ENCODE assay signal across 8 cellular contexts in the genomic region with DNA sequence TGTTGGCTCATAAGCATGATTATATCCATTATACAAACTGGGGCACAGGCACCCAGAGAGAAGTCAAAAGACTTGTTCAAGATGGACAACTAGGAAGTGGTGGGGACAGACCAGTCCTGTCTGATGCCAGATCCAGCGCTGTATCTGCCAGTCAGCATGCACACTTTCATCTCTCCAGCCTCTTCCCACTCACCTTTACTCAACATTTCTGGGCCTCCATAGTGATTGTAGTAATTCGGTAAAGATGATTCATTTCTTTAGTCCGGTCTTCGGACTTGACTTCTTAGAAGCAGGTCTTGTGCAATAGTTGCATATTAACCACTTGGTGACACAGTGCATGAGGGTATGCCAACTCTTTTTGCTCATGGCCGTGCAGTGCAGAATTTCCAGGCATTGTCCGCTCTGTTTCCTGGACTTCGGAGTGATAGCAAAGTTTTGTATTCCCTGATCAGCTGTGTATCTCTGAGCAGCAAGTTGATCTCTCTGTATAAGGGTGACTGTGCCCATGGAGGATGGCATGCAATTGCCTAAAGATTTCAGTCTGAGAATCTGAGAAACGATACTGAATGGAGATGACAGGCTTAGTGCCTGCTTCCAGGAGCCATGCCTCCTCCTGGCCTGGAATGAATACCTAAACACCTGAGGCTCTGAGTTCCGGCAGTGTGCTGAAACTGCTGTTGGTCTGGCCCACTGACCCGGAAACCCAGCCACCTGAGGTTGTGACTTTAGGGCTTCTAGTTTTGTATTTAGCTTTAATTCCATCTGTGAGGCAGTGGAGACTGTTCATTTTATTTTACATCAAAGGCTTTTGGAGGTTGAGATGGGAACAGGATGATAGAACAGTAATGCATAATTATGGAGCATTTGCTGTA. TPM values are rescaled to one million over a fixed set of nuclear protein-coding genes. Genes with fewer than 3 reads are reported as not detected.
DNase-seq lines count a peak whose midpoint lies in the region; ATAC-seq, FAIRE-seq and TF ChIP-seq lines count a peak whose summit lies in the region.

No MANE protein-coding gene starts in this region.

- no peak overlapping the region for H2AFZ ChIP-seq in OCI-LY7 (ENCODE audit: low read length)

- BruUV-seq in OCI-LY7 (replicated peaks; lab: Mats Ljungman, UMichigan): no TSS peak

- FAIRE-seq in frontal cortex (lab: Jason Lieb, UNC): no peak

- no peaks in the 10 kb centered on the region for H4K20me1 ChIP-seq in OCI-LY7 (ENCODE audit: insufficient read depth, low read length)

- POLR2A ChIA-PET in CD4-positive, alpha-beta memory T cell (lab: Charles Lee; ENCODE audit: partially characterized antibody): no interaction called here
- POLR2A ChIA-PET in OCI-LY7 (lab: Charles Lee): interaction anchor here (0.6 to 1.8 kb wide), 4 partner anchors 11 to 333 kb away, joined by 3 to 8 read pairs (median 4); no protein-coding TSS in a partner anchor

- H3K4me1 Mint-ChIP-seq in CD4-positive, alpha-beta memory T cell: peaks cover 45 to 89% (median 58%) of the 10 kb centered on the region in 4 donors

- H3K9me3 Mint-ChIP-seq in CD4-positive, alpha-beta memory T cell: no peaks in the 10 kb centered on the region

- H3K9me2 ChIP-seq in OCI-LY7 (ENCODE audit: insufficient read depth, low read length): no peaks in the 10 kb centered on the region

- H3K79me2 ChIP-seq in OCI-LY7 (ENCODE audit: insufficient read depth, low read depth, low read length): peaks cover 43% of the 10 kb centered on the region; the same call in 1 of the 2 replicates

- WGBS in esophagus, 2 donors: 43 to 50% methylated on average over 10 of the region's 10 CpGs
- WGBS in spleen, 5 donors: 45 to 60% (median 52%) methylated on average over 9 to 10 of the region's 10 CpGs

- peaks cover 44% of the 10 kb centered on the region for H3K4me1 ChIP-seq in CD4-positive, alpha-beta memory T cell (ENCODE audit: insufficient read depth, low read length)
- H3K4me1 ChIP-seq in OCI-LY7 (ENCODE audit: insufficient read depth, low read length, poor library complexity, severe bottlenecking): peaks cover 91% of the 10 kb centered on the region
- peaks cover 17 to 21% of the 10 kb centered on the region in 2 donors for H3K4me1 ChIP-seq in esophagus (ENCODE audit: control insufficient read depth in 2 of 2, insufficient read depth in 2 of 2, low read length in 1 of 2)
- H3K4me1 ChIP-seq in spleen: peaks cover 29 to 83% (median 62%) of the 10 kb centered on the region in 6 donors

- CTCF ChIA-PET in CD4-positive, alpha-beta memory T cell (lab: Charles Lee; ENCODE audit: partially characterized antibody): no interaction called here
- CTCF ChIA-PET in OCI-LY7 (lab: Charles Lee; ENCODE audit: unreplicated experiment): no interaction called here

- no peak for DNase-seq in CD4-positive, alpha-beta memory T cell
- DNase-seq in GOT3 (lab: John Stamatoyannopoulos, UW) (peak; percentile 56), OCI-LY7 (ENCODE audit: low spot score) (peak; percentile 50), spleen (no peak), frontal cortex (ENCODE audit: low spot score in 2 of 2) (no peak)
- DNase-seq in activated CD4-positive, CD25-positive, alpha-beta regulatory T cell (lab: John Stamatoyannopoulos, UW): no peak

- H3K4me2 ChIP-seq in OCI-LY7 (ENCODE audit: low read length): peak overlapping the region; percentile 55

- no peaks in the 10 kb centered on the region for H3K36me3 ChIP-seq in CD4-positive, alpha-beta memory T cell (ENCODE audit: insufficient read depth, low read length)
- H3K36me3 ChIP-seq in OCI-LY7 (ENCODE audit: insufficient read depth, low read length): no peaks in the 10 kb centered on the region
- H3K36me3 ChIP-seq in esophagus (ENCODE audit: control insufficient read depth in 2 of 2, insufficient read depth in 2 of 2, low read length in 1 of 2): no peaks in the 10 kb centered on the region
- no peaks in the 10 kb centered on the region for H3K36me3 ChIP-seq in spleen

- no peak overlapping the region for H3K27ac ChIP-seq in CD4-positive, alpha-beta memory T cell (ENCODE audit: low read depth, low read length)
- H3K27ac ChIP-seq in OCI-LY7 (ENCODE audit: low read depth, low read length, poor library complexity, severe bottlenecking): peak overlapping the region; percentile 53
- peak overlapping the region; percentile 86 for H3K27ac ChIP-seq in esophagus (ENCODE audit: low read depth in 2 of 2, low read length in 1 of 2)
- H3K27ac ChIP-seq in spleen: peak overlapping the region in 5 of 8 donors; percentile 64 to 87 (median 75)

- no peaks in the 10 kb centered on the region for H3K36me3 Mint-ChIP-seq in CD4-positive, alpha-beta memory T cell

- intact Hi-C loops in CD4-positive, alpha-beta memory T cell (cut with micrococcal nuclease): loop anchor here (2.0 kb wide), 1 partner anchor 37 kb away; no protein-coding TSS in a partner anchor
- intact Hi-C loops in OCI-LY7 (cut with micrococcal nuclease; ENCODE audit: unreplicated experiment): loop anchor here (2.0 kb wide), 1 partner anchor 17 kb away; no protein-coding TSS in a partner anchor
- intact Hi-C loops in spleen (cut with DNase I; ENCODE audit: low total_unique reads): no loop called here

- peak overlapping the region in 5 of 8 donors; percentile 13 to 63 (median 43) for H3K4me3 Mint-ChIP-seq in CD4-positive, alpha-beta memory T cell

- TF ChIP-seq POLR2A in spleen (IDR thresholded peaks at IDR 0.05): no peak

- H3K9me3 ChIP-seq in CD4-positive, alpha-beta memory T cell (ENCODE audit: control insufficient read depth in 1 of 2, low read length in 2 of 2): no peaks in the 10 kb centered on the region
- H3K9me3 ChIP-seq in OCI-LY7 (ENCODE audit: low read length): no peaks in the 10 kb centered on the region
- no peaks in the 10 kb centered on the region for H3K9me3 ChIP-seq in esophagus (ENCODE audit: control insufficient read depth in 2 of 2, insufficient read depth in 1 of 2, low read depth in 1 of 2, low read length in 1 of 2)
- H3K9me3 ChIP-seq in spleen: no peaks in the 10 kb centered on the region

- no peak for TF ChIP-seq CTCF in OCI-LY7 (conservative IDR thresholded peaks at IDR 0.05; ENCODE audit: low read length)
- no peak for TF ChIP-seq CTCF in spleen (IDR thresholded peaks at IDR 0.05 in 8 of 11, conservative IDR thresholded peaks at IDR 0.05 in 3 of 11)

- H3K27me3 ChIP-seq in CD4-positive, alpha-beta memory T cell (ENCODE audit: insufficient read depth, low read length): no peaks in the 10 kb centered on the region
- H3K27me3 ChIP-seq in esophagus (ENCODE audit: control insufficient read depth in 1 of 2, insufficient read depth in 2 of 2, low read length in 2 of 2) (no peaks in the 10 kb centered on the region), spleen (replicated peaks in 1 of 7) (no peaks in the 10 kb centered on the region)

- H3K4me3 ChIP-seq in CD4-positive, alpha-beta memory T cell (ENCODE audit: low read length in 2 of 2): no peak overlapping the region
- H3K4me3 ChIP-seq in OCI-LY7 (ENCODE audit: low read depth, low read length, poor library complexity, severe bottlenecking) (peak overlapping the region; percentile 5), esophagus (ENCODE audit: low read depth in 1 of 2, low read length in 2 of 2) (no peak overlapping the region), spleen (no peak overlapping the region)

- peak overlapping the region in 4 of 7 donors; percentile 11 to 66 (median 24) for H3K27ac Mint-ChIP-seq in CD4-positive, alpha-beta memory T cell

- no peak for ATAC-seq in GM21526 (IDR thresholded peaks at IDR 0.05; ENCODE audit: low FRiP score, unreplicated experiment)

- H3K27me3 Mint-ChIP-seq in CD4-positive, alpha-beta memory T cell: no peaks in the 10 kb centered on the region

RNA-seq across cellular contexts. Expression of a gene that starts 39.0 kb away (rescaled TPM):
- total RNA-seq in CD4-positive, alpha-beta memory T cell: 10 to 100 TPM; 18.9 to 20.9 TPM
- polyA plus RNA-seq in CD4-positive, alpha-beta memory T cell: 10 to 100 TPM; 11.5 to 12.6 TPM
- 26.3 and 29.9 TPM in 2 replicates for total RNA-seq in OCI-LY7 (2014; rRNA removed; shearing (Covaris generic))
- 56.4 and 67.3 TPM in 2 replicates for total RNA-seq in OCI-LY7 (2022)
- 10 to 100 TPM; 11.2 to 15.3 TPM for polyA plus RNA-seq in esophagus
- 10 to 100 TPM; 31.0 to 44.8 (median 40.7) TPM for total RNA-seq in spleen
- 10 to 100 TPM in 2 of 3 donors, 1 to 10 TPM in 1; 7.9 to 13.3 (median 11.4) TPM for polyA plus RNA-seq in spleen
- total RNA-seq in frontal cortex: 62.8 TPM

Comparison
In these comparisons a context has a peak if more than half of its experiments do, and no peak if none do; other contexts are left out.
1. DNase-seq: peak in GOT3 (single experiment) and OCI-LY7 (single experiment); none in CD4-positive, alpha-beta memory T cell (0 of 5), spleen (single experiment), frontal cortex (0 of 2) and activated CD4-positive, CD25-positive, alpha-beta regulatory T cell (0 of 4).